9 cellular contexts compared by ENCODE assay signal in the genomic region with DNA sequence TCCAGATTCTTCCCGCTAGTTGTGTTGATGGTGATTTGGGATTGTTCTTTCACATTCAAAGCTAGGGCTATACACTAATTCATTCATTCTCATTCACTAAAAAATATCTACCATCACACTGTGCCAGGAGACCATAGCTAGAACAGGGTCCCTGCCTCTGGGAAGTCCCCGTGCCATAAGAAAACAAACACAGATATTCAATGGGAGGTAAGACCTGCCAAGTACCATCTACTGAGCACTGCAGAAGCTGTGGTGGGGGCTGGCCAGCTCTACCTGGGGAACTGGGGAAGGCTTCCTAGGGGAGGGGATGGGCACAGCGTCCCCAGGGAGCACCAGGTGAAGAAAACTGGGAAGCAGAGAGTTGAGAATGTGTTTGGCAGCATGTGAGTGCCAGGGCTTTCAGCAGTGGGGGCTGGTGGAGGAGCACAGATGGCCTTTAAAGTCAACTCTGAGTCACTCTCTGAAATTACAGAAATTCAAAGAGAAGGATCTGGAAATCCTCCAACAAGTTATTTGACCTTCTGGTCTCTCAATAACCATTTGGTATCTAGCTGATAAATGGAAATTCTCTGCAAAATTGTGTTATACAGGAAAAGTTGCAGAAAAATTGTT.
DNase-seq lines count a peak whose midpoint lies in the region; ATAC-seq and TF ChIP-seq lines count a peak whose summit lies in the region.
"Had no signal": no experiment of that assay in that cellular context is flagged by ENCODE, and none has a peak within 500 bp of the region (broad histone marks: within the 10 kb centered on the region; RNA-seq: fewer than 3 reads in every experiment).

No MANE protein-coding gene starts in this region.

- H3K4me1 Mint-ChIP-seq in Calu3 (ENCODE audit: low read depth, unreplicated experiment) = no peaks in the 10 kb centered on the region

- no peak overlapping the region for H3K4me3 Mint-ChIP-seq in Calu3 (ENCODE audit: low read depth, unreplicated experiment)

- H3K4me1 ChIP-seq in mesodermal cell (ENCODE audit: control insufficient read depth, insufficient read depth, low read length, poor library complexity, severe bottlenecking) = peaks cover 4% of the 10 kb centered on the region
- H3K4me1 ChIP-seq in uterus = no peaks in the 10 kb centered on the region

- no TSS peak for BruUV-seq in Calu3 (replicated peaks; lab: Mats Ljungman, UMichigan)

- H3K27me3 ChIP-seq in uterus = no peaks in the 10 kb centered on the region

- DNase-seq in Calu3 = peak; percentile 2
- DNase-seq in NCI-H1694 (lab: John Stamatoyannopoulos, UW) = peak; percentile 88
- peak; percentile 51 for DNase-seq in astrocyte of the hippocampus (ENCODE audit: low read depth, low spot score)
- no peak for DNase-seq in OCI-M1 (lab: John Stamatoyannopoulos, UW)
- DNase-seq in uterus = no peak
- DNase-seq: activated CD8-positive, alpha-beta memory T cell treated with anti-CD3 and anti-CD28 coated beads for 24 hours had no signal

- ATAC-seq in HG02678 (IDR thresholded peaks at IDR 0.05; ENCODE audit: unreplicated experiment) (no peak), GM19035 (IDR thresholded peaks at IDR 0.05; ENCODE audit: unreplicated experiment) (no peak)

- H3K4me3 ChIP-seq in mesodermal cell (ENCODE audit: extremely low read depth, insufficient read depth, low read length, poor library complexity, severe bottlenecking) (no peak overlapping the region), uterus (no peak overlapping the region)

- 67 to 70% methylated on average over 1 to 2 of the region's 3 CpGs for WGBS in mesodermal cell (ENCODE audit: insufficient coverage in 2 of 2), 2 experiments

- no peaks in the 10 kb centered on the region for H3K27me3 Mint-ChIP-seq in Calu3 (ENCODE audit: unreplicated experiment)

- TF ChIP-seq POLR2A in uterus (IDR thresholded peaks at IDR 0.05) = no peak

- TF ChIP-seq CTCF in Calu3 (IDR thresholded peaks at IDR 0.05; ENCODE audit: unreplicated experiment) (no peak), uterus (IDR thresholded peaks at IDR 0.05) (no peak)

- H3K9me3 ChIP-seq in mesodermal cell (ENCODE audit: control insufficient read depth, low read length) = no peaks in the 10 kb centered on the region
- H3K9me3 ChIP-seq in uterus = no peaks in the 10 kb centered on the region

- intact Hi-C loops in Calu3 (cut with micrococcal nuclease; ENCODE audit: unreplicated experiment) (no loop called here), uterus (cut with DNase I; ENCODE audit: low total_unique reads) (no loop called here)

- CTCF ChIA-PET in Calu3 (lab: Charles Lee) = interaction anchor here (0.6 to 1.5 kb wide), 3 partner anchors 8 to 284 kb away, joined by 3 read pairs; no protein-coding TSS in a partner anchor

- no peaks in the 10 kb centered on the region for H3K36me3 ChIP-seq in mesodermal cell (ENCODE audit: control insufficient read depth, insufficient read depth, low read length)
- no peaks in the 10 kb centered on the region for H3K36me3 ChIP-seq in uterus

- H3K27ac ChIP-seq in mesodermal cell (ENCODE audit: low read depth, low read length, severe bottlenecking) = peak overlapping the region; percentile 85
- H3K27ac ChIP-seq in uterus = no peak overlapping the region

- H3K27ac Mint-ChIP-seq in Calu3 (ENCODE audit: unreplicated experiment) = no peak overlapping the region

- H3K9me3 Mint-ChIP-seq in Calu3 (ENCODE audit: low read depth, unreplicated experiment) = no peaks in the 10 kb centered on the region

- no peaks in the 10 kb centered on the region for H3K36me3 Mint-ChIP-seq in Calu3 (ENCODE audit: insufficient read depth, unreplicated experiment)

Comparison
In these comparisons a context has a peak if more than half of its experiments do, and no peak if none do; other contexts are left out.
1. DNase-seq: peak in Calu3 (single experiment), NCI-H1694 (single experiment) and astrocyte of the hippocampus (single experiment); none in OCI-M1 (single experiment) and uterus (0 of 2).